8 cellular contexts compared by ENCODE assay signal in the genomic region with DNA sequence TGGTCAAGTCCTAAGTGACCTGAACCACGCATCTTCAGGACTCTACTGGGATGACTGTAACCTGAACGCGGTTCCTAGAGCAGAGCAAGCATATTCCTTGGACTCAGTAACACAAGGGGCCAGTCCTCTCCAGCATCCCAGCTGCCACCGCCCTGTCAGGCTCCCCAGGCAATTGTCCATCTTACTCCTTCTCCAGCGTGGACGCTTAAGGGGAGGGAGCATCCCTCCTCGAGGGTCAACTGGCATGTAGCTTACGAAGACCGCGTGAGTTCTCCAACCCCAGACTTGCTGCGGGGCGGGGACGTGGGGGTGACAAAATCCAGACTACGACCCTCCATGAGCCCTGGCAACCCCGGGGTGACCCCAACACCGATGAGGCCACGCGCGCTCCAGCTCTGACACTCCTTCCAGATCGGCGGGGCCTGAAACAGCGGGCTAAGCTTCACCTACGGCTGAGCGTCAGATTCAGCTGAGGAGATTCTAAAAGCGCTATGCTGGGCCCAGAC. TPM values are rescaled to one million over a fixed set of nuclear protein-coding genes. Genes with fewer than 3 reads are reported as not detected.
DNase-seq lines count a peak whose midpoint lies in the region; ATAC-seq and TF ChIP-seq lines count a peak whose summit lies in the region.

No MANE protein-coding gene starts in this region.

- intact Hi-C loops in ovary (cut with DNase I), result no loop called here

- peak overlapping the region; percentile 100 for H3K27ac Mint-ChIP-seq in WTC11

- no peak for TF ChIP-seq POLR2A in ovary (IDR thresholded peaks at IDR 0.05)

- peaks cover 34% of the 10 kb centered on the region for H3K4me1 Mint-ChIP-seq in WTC11

- peaks cover 6% of the 10 kb centered on the region for H3K36me3 ChIP-seq in HUES64 (ENCODE audit: insufficient read depth, low read length)
- H3K36me3 ChIP-seq in ovary, result no peaks in the 10 kb centered on the region

- peak overlapping the region; percentile 97 for H3K9ac ChIP-seq in HUES64 (ENCODE audit: low read depth, low read length)

- DNase-seq in AG09309 (ENCODE audit: low read depth), result no peak
- no peak for DNase-seq in WTC11 (ENCODE audit: low spot score)
- DNase-seq in foreskin keratinocyte, result no peak
- no peak for DNase-seq in ovary
- no peak for DNase-seq in effector CD8-positive, alpha-beta T cell (lab: John Stamatoyannopoulos, UW)

- H3K9me3 ChIP-seq in HUES64 (ENCODE audit: insufficient read depth, low read depth, low read length) (no peaks in the 10 kb centered on the region), ovary (no peaks in the 10 kb centered on the region)

- H3K4me3 ChIP-seq in AG09309 (ENCODE audit: control insufficient read depth, low read depth, low read length) (peak overlapping the region; percentile 64), HUES64 (ENCODE audit: low read length) (peak overlapping the region; percentile 77), ovary (peak overlapping the region; percentile 90)

- H3K36me3 Mint-ChIP-seq in WTC11, result peaks cover 7% of the 10 kb centered on the region

- TF ChIP-seq CTCF in AG09309 (IDR thresholded peaks at IDR 0.05; ENCODE audit: control insufficient read depth, insufficient read depth, low read depth, low read length, missing control alignments) (no peak), WTC11 (IDR thresholded peaks at IDR 0.05) (no peak), foreskin keratinocyte (conservative IDR thresholded peaks at IDR 0.05) (no peak), ovary (IDR thresholded peaks at IDR 0.05) (peak in 1 of 3 donors; percentile 14)

- peak; percentile 6 for ATAC-seq in GM18861 (IDR thresholded peaks at IDR 0.05; ENCODE audit: unreplicated experiment)
- peak; percentile 9; the same call in 1 of the 2 replicates for ATAC-seq in WTC11
- ATAC-seq in foreskin keratinocyte, result peak; percentile 45
- no peak for ATAC-seq in GM18870 (IDR thresholded peaks at IDR 0.05; ENCODE audit: unreplicated experiment)

- peak overlapping the region; percentile 94 for H3K27ac ChIP-seq in HUES64 (ENCODE audit: low read depth, low read length)
- peak overlapping the region; percentile 73 for H3K27ac ChIP-seq in foreskin keratinocyte
- H3K27ac ChIP-seq in ovary, result peak overlapping the region; percentile 54 to 69

- TF ChIP-seq EP300 in ovary (IDR thresholded peaks at IDR 0.05), result no peak

- H3K4me1 ChIP-seq in HUES64 (ENCODE audit: insufficient read depth, low read length) (peaks cover 14% of the 10 kb centered on the region), foreskin keratinocyte (peaks cover 5% of the 10 kb centered on the region), ovary (ENCODE audit: insufficient read depth) (no peaks in the 10 kb centered on the region)

- no peaks in the 10 kb centered on the region for H3K27me3 ChIP-seq in HUES64 (ENCODE audit: insufficient read depth, low read length)
- H3K27me3 ChIP-seq in foreskin keratinocyte, result no peaks in the 10 kb centered on the region
- no peaks in the 10 kb centered on the region for H3K27me3 ChIP-seq in ovary

- peaks cover 4% of the 10 kb centered on the region for H3K27me3 Mint-ChIP-seq in WTC11 (ENCODE audit: low read depth)

- peak overlapping the region; percentile 88 for H3K4me3 Mint-ChIP-seq in WTC11

- POLR2A ChIA-PET in WTC11 (lab: Charles Lee), result interaction anchor here (0.8 to 2.2 kb wide), 11 partner anchors 8 to 153 kb away, joined by 3 to 33 read pairs (median 6); a partner anchor contains a TSS

- 1% methylated on average over 25 of the region's 25 CpGs for WGBS in HUES64
- 1 to 4% (median 3%) methylated on average over 25 of the region's 25 CpGs for WGBS in ovary, 3 donors

- CTCF ChIA-PET in WTC11 (lab: Charles Lee), result interaction anchor here (0.6 to 2.9 kb wide), 9 partner anchors 8 to 1437 kb away, joined by 3 to 19 read pairs (median 3); no protein-coding TSS in a partner anchor

- H3K9me3 Mint-ChIP-seq in WTC11, result 0 out of 2 replicates have a peak, but pooled peaks cover 3% of the 10 kb centered on the region

TF ChIP-seq in WTC11, 78 proteins besides CTCF, POLR2A, EP300 and RAD21:
- TF ChIP-seq PRRX2 (CRISPR knock-in tag; IDR thresholded peaks at IDR 0.05) (no peak), ZNF396 (CRISPR knock-in tag; IDR thresholded peaks at IDR 0.05; ENCODE audit: borderline replicate concordance) (no peak), JUN (CRISPR knock-in tag; IDR thresholded peaks at IDR 0.05) (peak; percentile 24; the same call in 1 of the 2 replicates), RELA (CRISPR knock-in tag; IDR thresholded peaks at IDR 0.05; ENCODE audit: borderline replicate concordance) (0 out of 2 replicates have a peak, but pooled peaks have one; percentile 54), TEAD1 (CRISPR knock-in tag; IDR thresholded peaks at IDR 0.05) (0 out of 2 replicates have a peak, but pooled peaks have one; percentile 36), MXD4 (CRISPR knock-in tag; IDR thresholded peaks at IDR 0.05; ENCODE audit: borderline replicate concordance) (no peak), SOX15 (CRISPR knock-in tag; IDR thresholded peaks at IDR 0.05) (no peak), RORB (CRISPR knock-in tag; IDR thresholded peaks at IDR 0.05) (no peak)
- TF ChIP-seq, protein P1, sequence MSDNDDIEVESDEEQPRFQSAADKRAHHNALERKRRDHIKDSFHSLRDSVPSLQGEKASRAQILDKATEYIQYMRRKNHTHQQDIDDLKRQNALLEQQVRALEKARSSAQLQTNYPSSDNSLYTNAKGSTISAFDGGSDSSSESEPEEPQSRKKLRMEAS (CRISPR knock-in tag; IDR thresholded peaks at IDR 0.05), result peak; percentile 50; the same call in 1 of the 2 replicates
- TF ChIP-seq, protein P2, sequence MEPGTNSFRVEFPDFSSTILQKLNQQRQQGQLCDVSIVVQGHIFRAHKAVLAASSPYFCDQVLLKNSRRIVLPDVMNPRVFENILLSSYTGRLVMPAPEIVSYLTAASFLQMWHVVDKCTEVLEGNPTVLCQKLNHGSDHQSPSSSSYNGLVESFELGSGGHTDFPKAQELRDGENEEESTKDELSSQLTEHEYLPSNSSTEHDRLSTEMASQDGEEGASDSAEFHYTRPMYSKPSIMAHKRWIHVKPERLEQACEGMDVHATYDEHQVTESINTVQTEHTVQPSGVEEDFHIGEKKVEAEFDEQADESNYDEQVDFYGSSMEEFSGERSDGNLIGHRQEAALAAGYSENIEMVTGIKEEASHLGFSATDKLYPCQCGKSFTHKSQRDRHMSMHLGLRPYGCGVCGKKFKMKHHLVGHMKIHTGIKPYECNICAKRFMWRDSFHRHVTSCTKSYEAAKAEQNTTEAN (CRISPR knock-in tag; IDR thresholded peaks at IDR 0.05), result no peak
- TF ChIP-seq, protein P3, sequence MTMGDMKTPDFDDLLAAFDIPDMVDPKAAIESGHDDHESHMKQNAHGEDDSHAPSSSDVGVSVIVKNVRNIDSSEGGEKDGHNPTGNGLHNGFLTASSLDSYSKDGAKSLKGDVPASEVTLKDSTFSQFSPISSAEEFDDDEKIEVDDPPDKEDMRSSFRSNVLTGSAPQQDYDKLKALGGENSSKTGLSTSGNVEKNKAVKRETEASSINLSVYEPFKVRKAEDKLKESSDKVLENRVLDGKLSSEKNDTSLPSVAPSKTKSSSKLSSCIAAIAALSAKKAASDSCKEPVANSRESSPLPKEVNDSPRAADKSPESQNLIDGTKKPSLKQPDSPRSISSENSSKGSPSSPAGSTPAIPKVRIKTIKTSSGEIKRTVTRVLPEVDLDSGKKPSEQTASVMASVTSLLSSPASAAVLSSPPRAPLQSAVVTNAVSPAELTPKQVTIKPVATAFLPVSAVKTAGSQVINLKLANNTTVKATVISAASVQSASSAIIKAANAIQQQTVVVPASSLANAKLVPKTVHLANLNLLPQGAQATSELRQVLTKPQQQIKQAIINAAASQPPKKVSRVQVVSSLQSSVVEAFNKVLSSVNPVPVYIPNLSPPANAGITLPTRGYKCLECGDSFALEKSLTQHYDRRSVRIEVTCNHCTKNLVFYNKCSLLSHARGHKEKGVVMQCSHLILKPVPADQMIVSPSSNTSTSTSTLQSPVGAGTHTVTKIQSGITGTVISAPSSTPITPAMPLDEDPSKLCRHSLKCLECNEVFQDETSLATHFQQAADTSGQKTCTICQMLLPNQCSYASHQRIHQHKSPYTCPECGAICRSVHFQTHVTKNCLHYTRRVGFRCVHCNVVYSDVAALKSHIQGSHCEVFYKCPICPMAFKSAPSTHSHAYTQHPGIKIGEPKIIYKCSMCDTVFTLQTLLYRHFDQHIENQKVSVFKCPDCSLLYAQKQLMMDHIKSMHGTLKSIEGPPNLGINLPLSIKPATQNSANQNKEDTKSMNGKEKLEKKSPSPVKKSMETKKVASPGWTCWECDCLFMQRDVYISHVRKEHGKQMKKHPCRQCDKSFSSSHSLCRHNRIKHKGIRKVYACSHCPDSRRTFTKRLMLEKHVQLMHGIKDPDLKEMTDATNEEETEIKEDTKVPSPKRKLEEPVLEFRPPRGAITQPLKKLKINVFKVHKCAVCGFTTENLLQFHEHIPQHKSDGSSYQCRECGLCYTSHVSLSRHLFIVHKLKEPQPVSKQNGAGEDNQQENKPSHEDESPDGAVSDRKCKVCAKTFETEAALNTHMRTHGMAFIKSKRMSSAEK (CRISPR knock-in tag; IDR thresholded peaks at IDR 0.05; ENCODE audit: borderline replicate concordance), result no peak
- TF ChIP-seq, protein P4, sequence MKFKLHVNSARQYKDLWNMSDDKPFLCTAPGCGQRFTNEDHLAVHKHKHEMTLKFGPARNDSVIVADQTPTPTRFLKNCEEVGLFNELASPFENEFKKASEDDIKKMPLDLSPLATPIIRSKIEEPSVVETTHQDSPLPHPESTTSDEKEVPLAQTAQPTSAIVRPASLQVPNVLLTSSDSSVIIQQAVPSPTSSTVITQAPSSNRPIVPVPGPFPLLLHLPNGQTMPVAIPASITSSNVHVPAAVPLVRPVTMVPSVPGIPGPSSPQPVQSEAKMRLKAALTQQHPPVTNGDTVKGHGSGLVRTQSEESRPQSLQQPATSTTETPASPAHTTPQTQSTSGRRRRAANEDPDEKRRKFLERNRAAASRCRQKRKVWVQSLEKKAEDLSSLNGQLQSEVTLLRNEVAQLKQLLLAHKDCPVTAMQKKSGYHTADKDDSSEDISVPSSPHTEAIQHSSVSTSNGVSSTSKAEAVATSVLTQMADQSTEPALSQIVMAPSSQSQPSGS (CRISPR knock-in tag; IDR thresholded peaks at IDR 0.05; ENCODE audit: borderline replicate concordance, low read depth), result no peak

RNA-seq across cellular contexts. Expression of a gene that starts 0.9 kb away (rescaled TPM):
- polyA plus RNA-seq in HUES64 (2013, experiment 1 of 2), result 171 TPM
- 149 TPM for polyA plus RNA-seq in HUES64 (2013, experiment 2 of 2)
- total RNA-seq in WTC11 (2021) (224 to 229 TPM (median 226 TPM) in 3 replicates), foreskin keratinocyte (102 and 129 TPM in 2 replicates), ovary (10 to 100 TPM; 16.3 to 77.6 (median 52.1) TPM)
- polyA plus RNA-seq in foreskin keratinocyte (81.3 and 100 TPM in 2 replicates), ovary (10 to 100 TPM; 21.5 to 63.7 TPM)
